In genomic region chr3:53818221-53819162, GRCh38 we compare ENCODE assay signal across 18 cellular contexts. TPM values are rescaled to one million over a fixed set of nuclear protein-coding genes. Genes with fewer than 3 reads are reported as not detected.
"Had no signal": no experiment of that assay in that cellular context is flagged by ENCODE, and none has a peak within 500 bp of the region (broad histone marks: within the 10 kb centered on the region; RNA-seq: fewer than 3 reads in every experiment).

No MANE protein-coding gene starts in this region.

- H3K9me3 ChIP-seq: breast epithelium, psoas muscle, tibial artery had no signal

- H3K4me3 ChIP-seq: breast epithelium, psoas muscle, tibial artery had no signal

- H3K27ac ChIP-seq: breast epithelium, foreskin keratinocyte, psoas muscle, tibial artery, VCaP had no signal

- ATAC-seq: activated T-cell treated with anti-CD3 and anti-CD28 coated beads, Interleukin-2, amount 50 U/mL, for 4 hours; foreskin keratinocyte; naive thymus-derived CD4-positive, alpha-beta T cell; psoas muscle; sciatic nerve; stimulated activated naive CD8-positive, alpha-beta T cell treated with anti-CD3 and anti-CD28 coated beads, Interleukin-15, amount 100 ng/mL, for 72 hours had no signal

- H3K4me3 Mint-ChIP-seq: activated naive CD8-positive, alpha-beta T cell treated with anti-CD3 and anti-CD28 coated beads for 36 hours; activated T-cell treated with anti-CD3 and anti-CD28 coated beads, Interleukin-2, amount 50 U/mL, for 4 hours; stimulated activated naive CD8-positive, alpha-beta T cell treated with anti-CD3 and anti-CD28 coated beads, Interleukin-15, amount 100 ng/mL, for 72 hours had no signal

- H3K36me3 Mint-ChIP-seq: activated naive CD8-positive, alpha-beta T cell treated with anti-CD3 and anti-CD28 coated beads for 36 hours; naive thymus-derived CD4-positive, alpha-beta T cell had no signal

- DNase-seq: activated CD4-positive, alpha-beta T cell treated with anti-CD3 and anti-CD28 coated beads for 4 hours; activated gamma-delta T cell treated with Interleukin-2 at 50 U/mL for 16 hours; activated naive CD8-positive, alpha-beta T cell treated with anti-CD3 and anti-CD28 coated beads for 36 hours; activated T-cell treated with anti-CD3 and anti-CD28 coated beads, Interleukin-2, amount 50 U/mL, for 4 hours; foreskin keratinocyte; nucleus accumbens; psoas muscle; stimulated activated CD4-positive, alpha-beta T cell treated with anti-CD3 and anti-CD28 coated beads, Interleukin-2, amount 100 ng/mL, for 24 hours; stimulated activated naive CD8-positive, alpha-beta T cell treated with anti-CD3 and anti-CD28 coated beads, Interleukin-15, amount 100 ng/mL, for 72 hours had no signal

- H3K27ac Mint-ChIP-seq: activated naive CD8-positive, alpha-beta T cell treated with anti-CD3 and anti-CD28 coated beads for 36 hours; naive thymus-derived CD4-positive, alpha-beta T cell; stimulated activated naive CD8-positive, alpha-beta T cell treated with anti-CD3 and anti-CD28 coated beads, Interleukin-15, amount 100 ng/mL, for 72 hours had no signal

- H3K27me3 ChIP-seq: breast epithelium, foreskin keratinocyte, tibial artery had no signal

- H3K9me3 Mint-ChIP-seq: activated naive CD8-positive, alpha-beta T cell treated with anti-CD3 and anti-CD28 coated beads for 36 hours; activated T-cell treated with anti-CD3 and anti-CD28 coated beads, Interleukin-2, amount 50 U/mL, for 4 hours; naive thymus-derived CD4-positive, alpha-beta T cell; stimulated activated naive CD8-positive, alpha-beta T cell treated with anti-CD3 and anti-CD28 coated beads, Interleukin-15, amount 100 ng/mL, for 72 hours had no signal

- H3K4me1 ChIP-seq: breast epithelium, foreskin keratinocyte, tibial artery had no signal

- FAIRE-seq: colon, endothelial cell of umbilical vein had no signal

- H3K4me1 Mint-ChIP-seq: stimulated activated naive CD8-positive, alpha-beta T cell treated with anti-CD3 and anti-CD28 coated beads, Interleukin-15, amount 100 ng/mL, for 72 hours had no signal

RNA-seq across cellular contexts. Expression of gene CHDH, which starts 27.7 kb away (rescaled TPM):
- polyA plus RNA-seq: naive thymus-derived CD4-positive, alpha-beta T cell had no signal

RNA-seq across cellular contexts. Expression of gene IL17RB, which starts 27.9 kb away (rescaled TPM):
- total RNA-seq: activated naive CD8-positive, alpha-beta T cell treated with anti-CD3 and anti-CD28 coated beads for 36 hours; endothelial cell of umbilical vein; foreskin keratinocyte; lung microvascular endothelial cell; SK-MEL-5 had no signal
- polyA plus RNA-seq: foreskin keratinocyte had no signal
